In genomic region chr19:42123765-42124164, GRCh38 we compare ENCODE assay signal across 14 cellular contexts. TPM values are rescaled to one million over a fixed set of nuclear protein-coding genes. Genes with fewer than 3 reads are reported as not detected.
DNase-seq lines count a peak whose midpoint lies in the region; ATAC-seq and TF ChIP-seq lines count a peak whose summit lies in the region.
"Had no signal": no experiment of that assay in that cellular context is flagged by ENCODE, and none has a peak within 500 bp of the region (broad histone marks: within the 10 kb centered on the region; RNA-seq: fewer than 3 reads in every experiment).

No MANE protein-coding gene starts in this region.

- peaks cover 65% of the 10 kb centered on the region for H3K4me1 Mint-ChIP-seq in CD4-positive, alpha-beta T cell (ENCODE audit: low read depth)
- H3K4me1 Mint-ChIP-seq in central memory CD8-positive, alpha-beta T cell, result peaks cover 59% of the 10 kb centered on the region

- no peak overlapping the region for H3K4me3 ChIP-seq in BLaER1
- H3K4me3 ChIP-seq in psoas muscle, result no peak overlapping the region
- H3K4me3 ChIP-seq in heart right ventricle, result no peak overlapping the region
- H3K4me3 ChIP-seq: K562, upper lobe of right lung had no signal

- H3K9ac ChIP-seq in BLaER1, result peak overlapping the region; percentile 36; the same call in 1 of the 2 replicates

- intact Hi-C loops in CD4-positive, alpha-beta T cell (cut with DNase I, micrococcal nuclease), result no loop called here
- intact Hi-C loops in psoas muscle (cut with DNase I), result no loop called here
- intact Hi-C loops in heart right ventricle (cut with DNase I), result no loop called here

- peaks cover 20% of the 10 kb centered on the region for H3K36me3 Mint-ChIP-seq in CD4-positive, alpha-beta T cell (ENCODE audit: low read depth)
- peaks cover 5% of the 10 kb centered on the region for H3K36me3 Mint-ChIP-seq in central memory CD8-positive, alpha-beta T cell (ENCODE audit: insufficient read depth)

- H4K20me1 ChIP-seq in BLaER1, result no peaks in the 10 kb centered on the region

- no peaks in the 10 kb centered on the region for H3K9me3 Mint-ChIP-seq in CD4-positive, alpha-beta T cell
- no peaks in the 10 kb centered on the region for H3K9me3 Mint-ChIP-seq in central memory CD8-positive, alpha-beta T cell

- H3K9me3 ChIP-seq in BLaER1, result 0 out of 2 replicates have a peak, but pooled peaks cover 12% of the 10 kb centered on the region
- H3K9me3 ChIP-seq in CD4-positive, alpha-beta T cell (ENCODE audit: control insufficient read depth, low read length), result no peaks in the 10 kb centered on the region
- H3K9me3 ChIP-seq in psoas muscle, result no peaks in the 10 kb centered on the region
- no peaks in the 10 kb centered on the region for H3K9me3 ChIP-seq in heart right ventricle
- H3K9me3 ChIP-seq: upper lobe of right lung had no signal

- H3K4me2 ChIP-seq in BLaER1, result peak overlapping the region; percentile 94

- 89 to 92% (median 91%) methylated on average over 1 of the region's 1 CpG for WGBS in psoas muscle, 3 donors
- WGBS in heart right ventricle, 2 donors, result 84 to 90% methylated on average over 1 of the region's 1 CpG

- no peak for DNase-seq in CD4-positive, alpha-beta T cell
- DNase-seq in RWPE1 (ENCODE audit: low spot score) (no peak), psoas muscle (no peak), heart right ventricle (no peak)
- DNase-seq in central memory CD8-positive, alpha-beta T cell (ENCODE audit: low spot score in 2 of 2), result no peak
- DNase-seq: DMS79, left ventricle myocardium superior, NCI-H1048, NCI-H526, upper lobe of right lung had no signal

- H3K27ac ChIP-seq in BLaER1 (peak overlapping the region; percentile 74), RWPE1 (peak overlapping the region; percentile 86; the same call in 1 of the 2 replicates), psoas muscle (no peak overlapping the region), heart right ventricle (peak overlapping the region in 1 of 10 donors; percentile 75)
- H3K27ac ChIP-seq in CD4-positive, alpha-beta T cell (ENCODE audit: low read depth, low read length), result peak overlapping the region; percentile 89
- H3K27ac ChIP-seq: upper lobe of right lung had no signal

- no peaks in the 10 kb centered on the region for H3K27me3 Mint-ChIP-seq in CD4-positive, alpha-beta T cell
- no peaks in the 10 kb centered on the region for H3K27me3 Mint-ChIP-seq in central memory CD8-positive, alpha-beta T cell

- H3K27ac Mint-ChIP-seq in CD4-positive, alpha-beta T cell, result peak overlapping the region; percentile 88
- peak overlapping the region; percentile 95 for H3K27ac Mint-ChIP-seq in central memory CD8-positive, alpha-beta T cell (ENCODE audit: low read depth)

- ATAC-seq in CD4-positive, alpha-beta T cell (ENCODE audit: poor library complexity), result no peak
- no peak for ATAC-seq in central memory CD8-positive, alpha-beta T cell (replicated peaks; ENCODE audit: extremely low read depth, poor library complexity, severe bottlenecking)
- ATAC-seq in HG03565 (IDR thresholded peaks at IDR 0.05; ENCODE audit: unreplicated experiment), result no peak
- ATAC-seq in psoas muscle, result no peak
- ATAC-seq in heart right ventricle, result no peak
- ATAC-seq in GM21786 (IDR thresholded peaks at IDR 0.05; ENCODE audit: unreplicated experiment), result no peak
- ATAC-seq: K562, left ventricle myocardium superior, upper lobe of right lung had no signal

- peaks cover 93% of the 10 kb centered on the region for H3K4me1 ChIP-seq in BLaER1
- no peaks in the 10 kb centered on the region for H3K4me1 ChIP-seq in psoas muscle
- H3K4me1 ChIP-seq in heart right ventricle, result peaks cover 0 to 48% (median 0%) of the 10 kb centered on the region in 9 donors
- H3K4me1 ChIP-seq: upper lobe of right lung had no signal

- no peak for TF ChIP-seq CTCF in CD4-positive, alpha-beta T cell (IDR thresholded peaks at IDR 0.05)
- TF ChIP-seq CTCF in RWPE1 (conservative IDR thresholded peaks at IDR 0.05; ENCODE audit: low read depth), result no peak
- TF ChIP-seq CTCF in psoas muscle (IDR thresholded peaks at IDR 0.05), result no peak
- TF ChIP-seq CTCF in heart right ventricle (IDR thresholded peaks at IDR 0.05), result no peak

- H3K36me3 ChIP-seq in BLaER1, result no peaks in the 10 kb centered on the region
- H3K36me3 ChIP-seq in psoas muscle (ENCODE audit: insufficient read depth in 1 of 2, low read depth in 1 of 2), result no peaks in the 10 kb centered on the region
- no peaks in the 10 kb centered on the region for H3K36me3 ChIP-seq in heart right ventricle
- H3K36me3 ChIP-seq: upper lobe of right lung had no signal

- CTCF ChIA-PET in CD4-positive, alpha-beta T cell (lab: Charles Lee), result interaction anchor here (1.3 to 3.1 kb wide), 4 partner anchors 9 to 156 kb away, joined by 5 to 16 read pairs (median 8); partner anchors contain the start of gene POU2F2
- CTCF ChIA-PET in RWPE1 (lab: Yijun Ruan, JAX), result interaction anchor here (1.4 to 3.0 kb wide), 2 partner anchors 10 to 15 kb away, joined by 5 to 14 read pairs; no protein-coding TSS in a partner anchor

- H3K4me3 Mint-ChIP-seq in CD4-positive, alpha-beta T cell, result peak overlapping the region; percentile 48
- H3K4me3 Mint-ChIP-seq in central memory CD8-positive, alpha-beta T cell, result peak overlapping the region; percentile 69

- POLR2A ChIA-PET in CD4-positive, alpha-beta T cell (lab: Charles Lee), result interaction anchor here (0.9 to 1.1 kb wide), 2 partner anchors 53 kb away, joined by 3 to 4 read pairs; no protein-coding TSS in a partner anchor
- POLR2A ChIA-PET in RWPE1 (lab: Yijun Ruan, JAX; ENCODE audit: low non-redundant PET), result no interaction called here

- no peaks in the 10 kb centered on the region for H3K27me3 ChIP-seq in BLaER1
- no peaks in the 10 kb centered on the region for H3K27me3 ChIP-seq in CD4-positive, alpha-beta T cell (ENCODE audit: control insufficient read depth, insufficient read depth, low read length)
- peaks cover 0 to 13% (median 0%) of the 10 kb centered on the region in 3 donors for H3K27me3 ChIP-seq in psoas muscle (ENCODE audit: insufficient read depth in 3 of 3, low read length in 2 of 3)
- peaks cover 0 to 34% (median 10%) of the 10 kb centered on the region in 7 donors for H3K27me3 ChIP-seq in heart right ventricle
- H3K27me3 ChIP-seq: upper lobe of right lung had no signal

RNA-seq across cellular contexts. Expression of gene POU2F2, which starts 8.5 kb away (rescaled TPM):
- 10 to 100 TPM; 18.6 to 19.9 TPM for total RNA-seq in CD4-positive, alpha-beta T cell
- total RNA-seq in psoas muscle, result under 1 TPM; 0.30 to 0.86 (median 0.58) TPM
- polyA plus RNA-seq in psoas muscle, result under 1 TPM; 0.14 to 0.46 (median 0.26) TPM
- total RNA-seq in heart right ventricle, result 1 to 10 TPM in 1 of 10 donors, under 1 TPM in 9; 0.51 to 3.8 (median 0.70) TPM
- polyA plus RNA-seq in heart right ventricle, result under 1 TPM; 0.28 to 0.37 TPM

RNA-seq across cellular contexts. Expression of gene ZNF574, which starts 47.8 kb away (rescaled TPM):
- 10 to 100 TPM; 21.5 to 24.0 TPM for total RNA-seq in CD4-positive, alpha-beta T cell
- total RNA-seq in psoas muscle (10 to 100 TPM in 2 of 4 donors, 1 to 10 TPM in 2; 8.7 to 11.2 (median 9.8) TPM), heart right ventricle (10 to 100 TPM in 2 of 10 donors, 1 to 10 TPM in 8; 5.0 to 11.1 (median 8.1) TPM)
- polyA plus RNA-seq in psoas muscle (1 to 10 TPM; 6.4 to 8.4 (median 6.9) TPM), heart right ventricle (1 to 10 TPM; 3.4 to 5.8 TPM)

RNA-seq across cellular contexts. Expression of gene GRIK5, which starts 53.8 kb away (rescaled TPM):
- total RNA-seq in CD4-positive, alpha-beta T cell, result under 1 TPM; 0.66 to 0.75 TPM
- total RNA-seq in psoas muscle (under 1 TPM; 0.42 to 0.88 (median 0.54) TPM), heart right ventricle (1 to 10 TPM; 1.2 to 9.3 (median 3.0) TPM)
- polyA plus RNA-seq in psoas muscle (under 1 TPM; 0.26 to 0.45 (median 0.29) TPM), heart right ventricle (1 to 10 TPM in 1 of 2 donors, under 1 TPM in 1; 0.35 to 1.4 TPM)

Comparison
In these comparisons a context has a peak if more than half of its experiments do, and no peak if none do; other contexts are left out.
1. RNA of gene POU2F2, which starts 8.5 kb away (total RNA-seq): 18.6 to 19.9 TPM in CD4-positive, alpha-beta T cell; 0.30 to 0.86 TPM in psoas muscle and 0.51 to 3.8 TPM in heart right ventricle; every median in the first group is over 4 times any median in the second.